ENCODE assay signal across 18 cellular contexts in genomic region chr13:49759503-49759902, GRCh38. TPM values are rescaled to one million over a fixed set of nuclear protein-coding genes. Genes with fewer than 3 reads are reported as not detected.
A peak's percentile ranks its signal among the peaks of the same experiment; 100 is the strongest.
DNase-seq lines count a peak whose midpoint lies in the region; ATAC-seq and TF ChIP-seq lines count a peak whose summit lies in the region.
"Had no signal": no experiment of that assay in that cellular context is flagged by ENCODE, and none has a peak within 500 bp of the region (broad histone marks: within the 10 kb centered on the region; RNA-seq: fewer than 3 reads in every experiment).

No MANE protein-coding gene starts in this region.

- DNase-seq in activated naive CD4-positive, alpha-beta T cell (lab: John Stamatoyannopoulos, UW) = no peak
- DNase-seq in NAMALWA (ENCODE audit: low spot score) (peak; percentile 50), chondrocyte (ENCODE audit: low spot score) (no peak), NCI-H146 (lab: John Stamatoyannopoulos, UW) (no peak), hepatocyte (ENCODE audit: low spot score) (no peak)
- DNase-seq: activated CD8-positive, alpha-beta memory T cell treated with anti-CD3 and anti-CD28 coated beads for 24 hours; body of pancreas; Calu3; effector CD4-positive, alpha-beta T cell; NCI-H1694; NCI-H524; PC-9; stimulated activated CD4-positive, alpha-beta T cell treated with anti-CD3 and anti-CD28 coated beads, Interleukin-4, amount 100 ng/mL, for 4 hours had no signal

- no peaks in the 10 kb centered on the region for H3K36me3 ChIP-seq in hepatocyte (replicated peaks; ENCODE audit: insufficient read depth, low read depth)

- peaks cover 14% of the 10 kb centered on the region for H3K36me3 Mint-ChIP-seq in activated naive CD4-positive, alpha-beta T cell treated with anti-CD3 and anti-CD28 coated beads, Interleukin-2, amount 50 U/mL, for 24 hours
- H3K36me3 Mint-ChIP-seq in chondrocyte (ENCODE audit: low read depth) = peaks cover 1% of the 10 kb centered on the region
- peaks cover 49% of the 10 kb centered on the region for H3K36me3 Mint-ChIP-seq in stimulated activated memory B cell treated with anti-CD40 and anti-IgM and Interleukin-4, amounts not matched to agents 10 μg/mL and 1 μg/mL and 100 μg/mL, for 72 hours

- no peaks in the 10 kb centered on the region for H3K9me3 ChIP-seq in hepatocyte (ENCODE audit: low read depth)
- H3K9me3 ChIP-seq: body of pancreas had no signal

- H3K27ac ChIP-seq in hepatocyte = no peak overlapping the region
- H3K27ac ChIP-seq: body of pancreas, PC-9, SK-N-MC had no signal

- TF ChIP-seq CTCF in chondrocyte (IDR thresholded peaks at IDR 0.05) (no peak), hepatocyte (IDR thresholded peaks at IDR 0.05; ENCODE audit: poor library complexity) (no peak)

- H3K4me2 ChIP-seq in hepatocyte = no peak overlapping the region
- H3K4me2 ChIP-seq: PC-9 had no signal

- peaks cover 67% of the 10 kb centered on the region for H3K4me1 Mint-ChIP-seq in activated naive CD4-positive, alpha-beta T cell treated with anti-CD3 and anti-CD28 coated beads, Interleukin-2, amount 50 U/mL, for 24 hours
- H3K4me1 Mint-ChIP-seq in chondrocyte (ENCODE audit: low read depth) = peaks cover 9% of the 10 kb centered on the region
- H3K4me1 Mint-ChIP-seq in stimulated activated memory B cell treated with anti-CD40 and anti-IgM and Interleukin-4, amounts not matched to agents 10 μg/mL and 1 μg/mL and 100 μg/mL, for 72 hours = peaks cover 61% of the 10 kb centered on the region

- no peaks in the 10 kb centered on the region for H3K9me2 ChIP-seq in hepatocyte (replicated peaks; ENCODE audit: insufficient read depth)

- H3K4me3 ChIP-seq in hepatocyte = no peak overlapping the region
- H3K4me3 ChIP-seq: body of pancreas, PC-9, SK-N-MC had no signal

- peak overlapping the region; percentile 15 for H3K4me3 Mint-ChIP-seq in activated naive CD4-positive, alpha-beta T cell treated with anti-CD3 and anti-CD28 coated beads, Interleukin-2, amount 50 U/mL, for 24 hours
- no peak overlapping the region for H3K4me3 Mint-ChIP-seq in chondrocyte (ENCODE audit: unreplicated experiment)
- H3K4me3 Mint-ChIP-seq in stimulated activated memory B cell treated with anti-CD40 and anti-IgM and Interleukin-4, amounts not matched to agents 10 μg/mL and 1 μg/mL and 100 μg/mL, for 72 hours = no peak overlapping the region
- H3K4me3 Mint-ChIP-seq: type B pancreatic cell had no signal

- 90% methylated on average over 3 of the region's 3 CpGs for WGBS in hepatocyte (ENCODE audit: low lambda C conversion rate, missing lambda C conversion rate)

- no peaks in the 10 kb centered on the region for H3K27me3 Mint-ChIP-seq in activated naive CD4-positive, alpha-beta T cell treated with anti-CD3 and anti-CD28 coated beads, Interleukin-2, amount 50 U/mL, for 24 hours
- no peaks in the 10 kb centered on the region for H3K27me3 Mint-ChIP-seq in chondrocyte (ENCODE audit: low read depth)
- no peaks in the 10 kb centered on the region for H3K27me3 Mint-ChIP-seq in stimulated activated memory B cell treated with anti-CD40 and anti-IgM and Interleukin-4, amounts not matched to agents 10 μg/mL and 1 μg/mL and 100 μg/mL, for 72 hours
- H3K27me3 Mint-ChIP-seq: type B pancreatic cell had no signal

- ATAC-seq in stimulated activated memory B cell treated with anti-CD40 and anti-IgM and Interleukin-4, amounts not matched to agents 10 μg/mL and 1 μg/mL and 100 μg/mL, for 72 hours = no peak
- no peak for ATAC-seq in HG03097 (IDR thresholded peaks at IDR 0.05; ENCODE audit: low FRiP score, unreplicated experiment)
- ATAC-seq: body of pancreas had no signal

- no peaks in the 10 kb centered on the region for H3K27me3 ChIP-seq in hepatocyte
- H3K27me3 ChIP-seq: body of pancreas had no signal

- H3K79me2 ChIP-seq in hepatocyte = peaks cover 80% of the 10 kb centered on the region

- H3K9me3 Mint-ChIP-seq in activated naive CD4-positive, alpha-beta T cell treated with anti-CD3 and anti-CD28 coated beads, Interleukin-2, amount 50 U/mL, for 24 hours = no peaks in the 10 kb centered on the region
- peaks cover 3% of the 10 kb centered on the region for H3K9me3 Mint-ChIP-seq in chondrocyte (ENCODE audit: low read depth)
- H3K9me3 Mint-ChIP-seq in stimulated activated memory B cell treated with anti-CD40 and anti-IgM and Interleukin-4, amounts not matched to agents 10 μg/mL and 1 μg/mL and 100 μg/mL, for 72 hours = no peaks in the 10 kb centered on the region

- H3K4me1 ChIP-seq in hepatocyte (ENCODE audit: insufficient read depth) = no peaks in the 10 kb centered on the region
- H3K4me1 ChIP-seq: body of pancreas had no signal

- peaks cover 13% of the 10 kb centered on the region for H4K20me1 ChIP-seq in hepatocyte (ENCODE audit: insufficient read depth, poor library complexity, severe bottlenecking)

- H2AFZ ChIP-seq in hepatocyte = no peak overlapping the region
- H2AFZ ChIP-seq: PC-9 had no signal

- peak overlapping the region; percentile 30 for H3K27ac Mint-ChIP-seq in activated naive CD4-positive, alpha-beta T cell treated with anti-CD3 and anti-CD28 coated beads, Interleukin-2, amount 50 U/mL, for 24 hours
- peak overlapping the region; percentile 57 for H3K27ac Mint-ChIP-seq in chondrocyte (ENCODE audit: unreplicated experiment)
- peak overlapping the region; percentile 79 for H3K27ac Mint-ChIP-seq in stimulated activated memory B cell treated with anti-CD40 and anti-IgM and Interleukin-4, amounts not matched to agents 10 μg/mL and 1 μg/mL and 100 μg/mL, for 72 hours
- H3K27ac Mint-ChIP-seq: type B pancreatic cell had no signal

RNA-seq across cellular contexts. Expression of gene KPNA3, which starts 33.0 kb away (rescaled TPM):
- 51.2 to 54.6 TPM (median 54.1 TPM) in 3 replicates for total RNA-seq in chondrocyte
- total RNA-seq in hepatocyte = 56.8 and 61.8 TPM in 2 replicates
- polyA plus RNA-seq in hepatocyte = 25.9 and 41.1 TPM in 2 replicates
